In the genomic region with DNA sequence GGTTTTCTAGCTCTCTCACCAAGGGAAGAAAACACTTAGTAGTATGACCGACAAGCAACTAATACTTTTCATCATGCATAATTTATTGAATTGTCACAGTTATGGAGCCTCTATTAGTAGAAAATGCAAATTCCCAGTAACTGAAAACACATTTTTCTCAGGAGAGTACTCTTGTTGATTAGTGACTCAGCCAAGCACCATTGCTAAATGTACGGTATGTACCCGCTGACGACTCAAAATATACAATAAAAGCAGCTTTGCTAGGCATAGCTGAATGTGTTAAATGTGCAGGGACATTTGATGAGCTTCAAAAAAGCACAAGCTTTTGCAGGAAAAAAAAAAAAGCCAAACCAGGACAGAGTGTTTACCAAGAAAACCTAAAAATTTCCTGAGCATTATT, we compare ENCODE assay signal across 17 cellular contexts.
DNase-seq lines count a peak whose midpoint lies in the region; ATAC-seq and TF ChIP-seq lines count a peak whose summit lies in the region.
"Had no signal": no experiment of that assay in that cellular context is flagged by ENCODE, and none has a peak within 500 bp of the region (broad histone marks: within the 10 kb centered on the region; RNA-seq: fewer than 3 reads in every experiment).

No MANE protein-coding gene starts in this region.

- POLR2A ChIA-PET in A673 (lab: Charles Lee; ENCODE audit: low non-redundant PET) = no interaction called here

- intact Hi-C loops in A673 (cut with micrococcal nuclease; ENCODE audit: unreplicated experiment) = no loop called here

- TF ChIP-seq CTCF in A673 (conservative IDR thresholded peaks at IDR 0.05; ENCODE audit: low read depth, low read length) (no peak), epithelial cell of esophagus (IDR thresholded peaks at IDR 0.05; ENCODE audit: insufficient read depth, low read depth, low read length, missing control alignments) (no peak)

- no peak for ATAC-seq in GM21367 (IDR thresholded peaks at IDR 0.05; ENCODE audit: unreplicated experiment)

- DNase-seq in A673 (ENCODE audit: low spot score) (peak; percentile 17), LHCN-M2 (ENCODE audit: low read depth) (peak; percentile 58), epithelial cell of esophagus (ENCODE audit: low read depth) (peak; percentile 39), iris pigment epithelial cell (ENCODE audit: low read depth) (peak; percentile 89), NCI-H2081 treated with DMSO at 0.1 percent for 48 hours (lab: John Stamatoyannopoulos, UW) (no peak), NCI-H1092 treated with DMSO at 0.1 percent for 48 hours (lab: John Stamatoyannopoulos, UW) (no peak)
- no peak for DNase-seq in stimulated activated CD4-positive, alpha-beta T cell treated with anti-CD3 and anti-CD28 coated beads, Interleukin-2, amount 100 ng/mL, for 48 hours
- DNase-seq: 8988T, DMS53, NCI-H146, NCI-H2107, NCI-H226, NCI-H526 treated with DMSO at 0.1 percent for 48 hours, RPMI8226 had no signal

- H3K27ac ChIP-seq in A673 (ENCODE audit: low read depth, low read length, poor library complexity, severe bottlenecking) = no peak overlapping the region
- H3K27ac ChIP-seq: SJSA1 had no signal

- no peaks in the 10 kb centered on the region for H3K36me3 ChIP-seq in A673 (ENCODE audit: insufficient read depth, low read length, poor library complexity, severe bottlenecking)
- H3K36me3 ChIP-seq: HAP-1, SJSA1 had no signal

- CTCF ChIA-PET in A673 (lab: Charles Lee) = interaction anchor here (0.6 kb wide), 1 partner anchor 14 kb away, joined by 4 read pairs; no protein-coding TSS in a partner anchor

- H3K4me1 ChIP-seq in A673 (ENCODE audit: insufficient read depth, low read length, poor library complexity, severe bottlenecking) = peaks cover 13% of the 10 kb centered on the region
- H3K4me1 ChIP-seq: HAP-1, SJSA1 had no signal

- H3K9me3 ChIP-seq in A673 (ENCODE audit: low read depth, low read length, poor library complexity, severe bottlenecking) = no peaks in the 10 kb centered on the region
- H3K9me3 ChIP-seq: HAP-1, SJSA1 had no signal

- H3K4me3 ChIP-seq in A673 (ENCODE audit: low read depth, low read length, poor library complexity, severe bottlenecking) (no peak overlapping the region), epithelial cell of esophagus (ENCODE audit: low read length) (no peak overlapping the region)
- H3K4me3 ChIP-seq: HAP-1, SJSA1 had no signal

- H3K27me3 ChIP-seq in A673 (replicated peaks; ENCODE audit: insufficient read depth, low read depth, low read length, poor library complexity) = no peaks in the 10 kb centered on the region

- BruUV-seq in A673 (replicated peaks; lab: Mats Ljungman, UMichigan) = no TSS peak

Comparison
In these comparisons a context has a peak if more than half of its experiments do, and no peak if none do; other contexts are left out.
1. DNase-seq: peak in A673 (single experiment), LHCN-M2 (single experiment), epithelial cell of esophagus (single experiment) and iris pigment epithelial cell (single experiment); none in NCI-H2081 treated with DMSO at 0.1 percent for 48 hours (single experiment), NCI-H1092 treated with DMSO at 0.1 percent for 48 hours (single experiment) and stimulated activated CD4-positive, alpha-beta T cell treated with anti-CD3 and anti-CD28 coated beads, Interleukin-2, amount 100 ng/mL, for 48 hours (0 of 2).